Comparison of ENCODE assay signal across 12 cellular contexts in the genomic region with DNA sequence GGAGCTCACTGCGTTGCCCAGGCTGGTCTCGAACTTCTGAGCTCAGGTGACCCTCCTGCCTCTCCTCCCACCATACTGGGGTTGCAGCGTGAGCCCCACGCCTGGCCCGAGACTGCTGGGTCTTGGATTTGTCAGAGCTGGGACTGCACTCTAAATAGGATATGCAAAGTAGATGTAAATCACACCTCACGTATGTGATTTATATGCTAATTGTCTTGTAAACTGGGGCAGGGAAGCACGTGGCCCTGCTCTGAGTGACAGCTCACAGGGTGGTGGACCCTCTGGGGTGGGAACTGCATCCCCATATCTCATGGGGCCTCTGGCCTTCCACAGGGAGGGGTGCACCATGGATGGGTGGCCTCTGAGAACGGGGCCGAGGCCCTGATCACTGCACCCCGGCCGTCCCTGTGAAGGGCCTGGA. TPM values are rescaled to one million over a fixed set of nuclear protein-coding genes. Genes with fewer than 3 reads are reported as not detected.
DNase-seq lines count a peak whose midpoint lies in the region; ATAC-seq and TF ChIP-seq lines count a peak whose summit lies in the region.
"Had no signal": no experiment of that assay in that cellular context is flagged by ENCODE, and none has a peak within 500 bp of the region (broad histone marks: within the 10 kb centered on the region; RNA-seq: fewer than 3 reads in every experiment).

No MANE protein-coding gene starts in this region.

- no peak overlapping the region for H3K27ac ChIP-seq in OCI-LY3 (ENCODE audit: low read length)
- H3K27ac ChIP-seq: right lobe of liver, SJCRH30 had no signal

- H3K27ac Mint-ChIP-seq in dendritic cell treated with granulocyte-macrophage colony-stimulating factor and Interleukin-4, amounts not matched to agents 40 ng/mL and 50 ng/mL, for 4 days, result peak overlapping the region; percentile 72

- H2AFZ ChIP-seq in OCI-LY3 (ENCODE audit: low read depth, low read length), result no peak overlapping the region

- no peaks in the 10 kb centered on the region for H4K20me1 ChIP-seq in OCI-LY3 (ENCODE audit: insufficient read depth, low read length)

- H3K27me3 ChIP-seq in OCI-LY3 (ENCODE audit: low read depth, low read length), result no peaks in the 10 kb centered on the region
- H3K27me3 ChIP-seq: right lobe of liver had no signal

- intact Hi-C loops in dendritic cell treated with granulocyte-macrophage colony-stimulating factor and Interleukin-4, amounts not matched to agents 40 ng/mL and 50 ng/mL, for 4 days (cut with micrococcal nuclease), result loop anchor here (1.0 kb wide), 1 partner anchor 12 kb away; no protein-coding TSS in a partner anchor
- intact Hi-C loops in lower leg skin (cut with DNase I; ENCODE audit: low total_unique reads), result no loop called here

- H3K9ac ChIP-seq in OCI-LY3 (ENCODE audit: low read length), result no peak overlapping the region

- H3K4me3 ChIP-seq in OCI-LY3 (ENCODE audit: low read length), result peak overlapping the region; percentile 43; the same call in 1 of the 2 replicates
- H3K4me3 ChIP-seq in lower leg skin (ENCODE audit: low read depth, poor library complexity, severe bottlenecking), result no peak overlapping the region
- H3K4me3 ChIP-seq: right lobe of liver, SJCRH30 had no signal

- in situ Hi-C loops in GM18951 (cut with MboI; ENCODE audit: low sequenced_read_pairs, unreplicated experiment), result no loop called here

- TF ChIP-seq CTCF in OCI-LY3 (IDR thresholded peaks at IDR 0.05; ENCODE audit: low read depth, low read length), result no peak
- TF ChIP-seq CTCF in lower leg skin (IDR thresholded peaks at IDR 0.05), result no peak

- H3K4me1 ChIP-seq in OCI-LY3 (ENCODE audit: low read length), result peaks cover 10% of the 10 kb centered on the region
- H3K4me1 ChIP-seq: right lobe of liver, SJCRH30 had no signal

- H3K79me2 ChIP-seq in OCI-LY3 (ENCODE audit: low read length), result no peaks in the 10 kb centered on the region

- peaks cover 78% of the 10 kb centered on the region for H3K4me1 Mint-ChIP-seq in dendritic cell treated with granulocyte-macrophage colony-stimulating factor and Interleukin-4, amounts not matched to agents 40 ng/mL and 50 ng/mL, for 4 days (ENCODE audit: low read depth)

- peak; percentile 23 for TF ChIP-seq POLR2A in GM18951 (IDR thresholded peaks at IDR 0.05; ENCODE audit: extremely low read depth, insufficient read depth, insufficient read length)
- TF ChIP-seq POLR2A in lower leg skin (IDR thresholded peaks at IDR 0.05), result no peak

- H3K36me3 Mint-ChIP-seq in dendritic cell treated with granulocyte-macrophage colony-stimulating factor and Interleukin-4, amounts not matched to agents 40 ng/mL and 50 ng/mL, for 4 days (ENCODE audit: low read depth), result peaks cover 41% of the 10 kb centered on the region

- no peaks in the 10 kb centered on the region for H3K27me3 Mint-ChIP-seq in dendritic cell treated with granulocyte-macrophage colony-stimulating factor and Interleukin-4, amounts not matched to agents 40 ng/mL and 50 ng/mL, for 4 days

- no peaks in the 10 kb centered on the region for H3K9me3 ChIP-seq in OCI-LY3 (ENCODE audit: insufficient read depth, low read length)
- H3K9me3 ChIP-seq: right lobe of liver, SJCRH30 had no signal

- H3K36me3 ChIP-seq in OCI-LY3 (replicated peaks; ENCODE audit: low read depth, low read length), result no peaks in the 10 kb centered on the region
- H3K36me3 ChIP-seq: right lobe of liver, SJCRH30 had no signal

- H3K4me3 Mint-ChIP-seq in dendritic cell treated with granulocyte-macrophage colony-stimulating factor and Interleukin-4, amounts not matched to agents 40 ng/mL and 50 ng/mL, for 4 days, result no peak overlapping the region
- H3K4me3 Mint-ChIP-seq: neural crest cell had no signal

- DNase-seq in stimulated activated naive CD8-positive, alpha-beta T cell treated with anti-CD3 and anti-CD28 coated beads, Interleukin-15, Interleukin-2, amounts not matched to agents 100 U/mL and 50 U/mL, for 24 hours, result peak; percentile 52
- DNase-seq in lower leg skin (ENCODE audit: low spot score in 2 of 2) (no peak), NCI-H146 treated with DMSO at 0.1 percent for 48 hours (lab: John Stamatoyannopoulos, UW; ENCODE audit: unreplicated experiment) (no peak)
- DNase-seq: COR-L47; SJCRH30; stimulated activated CD4-positive, alpha-beta T cell treated with anti-CD3 and anti-CD28 coated beads, Interleukin-4, amount 100 ng/mL, for 1 hour had no signal

- WGBS in lower leg skin, 2 donors, result 82 to 87% methylated on average over 10 to 11 of the region's 11 CpGs

- H3K4me2 ChIP-seq in OCI-LY3 (ENCODE audit: low read length), result peak overlapping the region; percentile 75

- peaks cover 9% of the 10 kb centered on the region for H3K9me3 Mint-ChIP-seq in dendritic cell treated with granulocyte-macrophage colony-stimulating factor and Interleukin-4, amounts not matched to agents 40 ng/mL and 50 ng/mL, for 4 days
- H3K9me3 Mint-ChIP-seq: neural crest cell had no signal

- ATAC-seq in stimulated activated naive CD8-positive, alpha-beta T cell treated with anti-CD3 and anti-CD28 coated beads, Interleukin-15, Interleukin-2, amounts not matched to agents 100 U/mL and 50 U/mL, for 24 hours, result peak; percentile 32
- no peak for ATAC-seq in HG02623 (IDR thresholded peaks at IDR 0.05; ENCODE audit: unreplicated experiment)

RNA-seq across cellular contexts. Expression of a gene that starts 34.1 kb away (rescaled TPM):
- total RNA-seq in lower leg skin, result 10 to 100 TPM; 46.1 to 67.7 (median 51.6) TPM

RNA-seq across cellular contexts. Expression of a gene that starts 44.0 kb away (rescaled TPM):
- total RNA-seq in lower leg skin, result 10 to 100 TPM in 1 of 4 donors, 1 to 10 TPM in 3; 9.1 to 18.8 (median 9.9) TPM
